In genomic region chr2:58655152-58655551, GRCh38 we compare ENCODE assay signal across 10 cellular contexts.
"Had no signal": no experiment of that assay in that cellular context is flagged by ENCODE, and none has a peak within 500 bp of the region (broad histone marks: within the 10 kb centered on the region; RNA-seq: fewer than 3 reads in every experiment).

No MANE protein-coding gene starts in this region.

- DNase-seq: GM23248, GOT3, H7, H9, HCEC 1CT, HFFc6 had no signal

- FAIRE-seq: H1, H54 had no signal

- H3K4me3 ChIP-seq: GM23248, GM23338, HAP-1 had no signal

- H3K9ac ChIP-seq: GM23248 had no signal

- H3K4me2 ChIP-seq: GM23338 had no signal

- H2AFZ ChIP-seq: GM23248, GM23338 had no signal

- H3K4me1 ChIP-seq: HAP-1 had no signal

- H3K36me3 ChIP-seq: HAP-1 had no signal

- H3K9me3 ChIP-seq: HAP-1 had no signal

- H3K27ac ChIP-seq: GM23248 had no signal
